17 cellular contexts compared by ENCODE assay signal in the genomic region with DNA sequence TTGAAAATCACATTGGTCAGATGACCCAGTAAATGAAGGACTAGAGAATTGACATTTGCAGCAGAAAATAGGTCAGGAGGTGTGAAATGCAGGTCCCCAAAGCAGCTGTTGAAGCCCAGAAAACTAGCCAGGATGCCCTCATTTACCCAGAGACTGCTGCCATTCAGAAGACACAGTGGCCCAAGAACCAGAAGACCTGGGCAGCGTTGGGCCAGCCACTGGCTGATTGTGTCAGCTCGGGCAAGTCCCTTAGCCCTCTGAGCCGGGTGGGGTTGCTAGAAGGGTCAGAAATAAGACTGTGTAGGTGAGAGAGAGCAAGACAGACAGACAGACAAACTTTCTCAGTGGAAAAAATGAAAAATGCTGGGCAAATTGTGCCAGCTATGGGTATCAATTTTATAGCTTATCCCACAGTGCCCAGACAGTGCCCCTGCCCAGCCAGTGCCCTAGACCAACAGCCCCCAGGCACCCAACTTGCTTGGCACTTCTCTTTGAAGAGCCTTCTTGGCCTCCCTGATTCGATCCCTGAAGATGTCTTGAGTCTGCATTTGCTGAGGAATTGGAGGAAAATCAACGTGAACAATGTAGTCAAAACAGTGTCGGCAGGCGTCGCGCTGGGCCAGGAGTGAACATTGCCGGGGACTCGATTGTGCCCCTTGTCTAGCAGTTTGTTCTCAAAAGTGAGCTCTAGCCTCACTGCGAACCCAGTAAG.
"Had no signal": no experiment of that assay in that cellular context is flagged by ENCODE, and none has a peak within 500 bp of the region (broad histone marks: within the 10 kb centered on the region; RNA-seq: fewer than 3 reads in every experiment).

No MANE protein-coding gene starts in this region.

- FAIRE-seq: endometrium had no signal

- ATAC-seq: gastroesophageal sphincter; naive thymus-derived CD4-positive, alpha-beta T cell had no signal

- H3K36me3 ChIP-seq: cardiac muscle cell, gastroesophageal sphincter, heart right ventricle, left ventricle myocardium inferior, upper lobe of left lung had no signal

- H3K27me3 ChIP-seq: cardiac muscle cell, gastroesophageal sphincter, upper lobe of left lung had no signal

- H3K27ac ChIP-seq: cardiac muscle cell, gastroesophageal sphincter, heart right ventricle, left ventricle myocardium inferior, upper lobe of left lung had no signal

- H3K4me3 ChIP-seq: cardiac muscle cell, gastroesophageal sphincter, heart right ventricle, left ventricle myocardium inferior, upper lobe of left lung had no signal

- H3K4me1 ChIP-seq: gastroesophageal sphincter, heart right ventricle, left ventricle myocardium inferior, upper lobe of left lung had no signal

- DNase-seq: activated CD4-positive, alpha-beta memory T cell treated with anti-CD3 and anti-CD28 coated beads, Interleukin-2, amount 10 ng/mL, durations not matched to agents 7 days and 5 days; activated CD4-positive, alpha-beta T cell treated with anti-CD3 and anti-CD28 coated beads for 48 hours; activated CD4-positive, CD25-positive, alpha-beta regulatory T cell; activated naive CD4-positive, alpha-beta T cell treated with anti-CD3 and anti-CD28 coated beads for 36 hours; activated T-cell treated with anti-CD3 and anti-CD28 coated beads, Interleukin-2, amount 50 U/mL, for 24 hours; heart right ventricle; kidney glomerular epithelial cell; left ventricle myocardium inferior; naive thymus-derived CD4-positive, alpha-beta T cell; stimulated activated CD4-positive, alpha-beta T cell treated with anti-CD3 and anti-CD28 coated beads, Interleukin-2, amount 100 ng/mL, for 24 hours; stimulated activated naive CD4-positive, alpha-beta T cell treated with Interleukin-2 at 50 U/mL for 16 hours; T-helper 1 cell; T-helper 9 cell had no signal
